ENCODE assay signal across 8 cellular contexts in the genomic region with DNA sequence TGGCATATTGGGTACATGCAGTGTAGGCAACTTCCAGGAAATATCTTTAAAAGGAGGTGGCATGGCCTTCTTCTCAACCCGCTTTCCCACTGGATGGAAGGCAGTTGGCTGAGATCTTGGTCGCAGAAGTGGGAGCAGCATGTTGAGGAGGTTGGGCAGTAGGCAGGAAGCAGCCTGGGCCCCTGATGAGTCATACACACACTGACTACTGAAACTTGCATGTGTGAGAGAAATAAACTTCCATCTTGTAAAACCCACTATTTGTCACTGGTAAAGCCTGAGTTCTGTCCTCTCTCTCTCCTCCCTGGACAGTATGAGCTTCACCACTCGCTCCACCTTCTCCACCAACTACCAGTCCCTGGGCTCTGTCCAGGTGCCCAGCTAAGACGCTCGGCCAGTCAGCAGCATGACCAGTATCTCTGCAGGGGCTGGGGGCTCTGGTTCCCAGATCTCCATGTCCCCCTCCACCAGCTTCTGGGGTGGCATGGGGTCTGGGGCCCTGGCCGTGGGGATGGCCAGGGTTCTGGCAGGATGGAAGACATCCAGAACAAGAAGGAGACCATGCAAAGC.
A peak's percentile ranks its signal among the peaks of the same experiment; 100 is the strongest.
DNase-seq lines count a peak whose midpoint lies in the region; ATAC-seq and TF ChIP-seq lines count a peak whose summit lies in the region.

No MANE protein-coding gene starts in this region.

- peaks cover 0 to 3% (median 0%) of the 10 kb centered on the region in 4 donors for H3K27me3 ChIP-seq in esophagus squamous epithelium

- H3K27ac ChIP-seq in esophagus squamous epithelium = no peak overlapping the region

- intact Hi-C loops in cardiac septum (cut with DNase I) (no loop called here), esophagus squamous epithelium (cut with DNase I) (no loop called here)

- WGBS in esophagus squamous epithelium, 2 donors = 82 to 92% methylated on average over 2 to 5 of the region's 6 CpGs

- H3K9me3 ChIP-seq in esophagus squamous epithelium = peaks cover 0 to 17% (median 7%) of the 10 kb centered on the region in 3 donors

- DNase-seq in HT1080 (ENCODE audit: low read depth) = peak; percentile 85
- peak; percentile 23 for DNase-seq in foreskin melanocyte
- DNase-seq in cardiac septum (ENCODE audit: low spot score) = no peak
- DNase-seq in mesothelial cell of epicardium (ENCODE audit: low spot score in 2 of 2, unreplicated experiment in 2 of 2) = no peak
- DNase-seq in esophagus squamous epithelium (lab: John Stamatoyannopoulos, UW) = no peak
- no peak for DNase-seq in 8988T

- TF ChIP-seq CTCF in mesothelial cell of epicardium (IDR thresholded peaks at IDR 0.05; ENCODE audit: unreplicated experiment) = no peak
- no peak for TF ChIP-seq CTCF in esophagus squamous epithelium (IDR thresholded peaks at IDR 0.05)

- TF ChIP-seq POLR2A in esophagus squamous epithelium (IDR thresholded peaks at IDR 0.05) = no peak

- no peak overlapping the region for H3K4me3 ChIP-seq in esophagus squamous epithelium

- no peaks in the 10 kb centered on the region for H3K27me3 Mint-ChIP-seq in mesothelial cell of epicardium (ENCODE audit: low read depth)

- H3K4me1 Mint-ChIP-seq in mesothelial cell of epicardium = peaks cover 43% of the 10 kb centered on the region

- ATAC-seq in GM18511 (IDR thresholded peaks at IDR 0.05; ENCODE audit: unreplicated experiment) (peak; percentile 97), GM21786 (IDR thresholded peaks at IDR 0.05; ENCODE audit: unreplicated experiment) (peak; percentile 99)

- H3K36me3 Mint-ChIP-seq in mesothelial cell of epicardium = peaks cover 21% of the 10 kb centered on the region

- no peak overlapping the region for H3K4me3 Mint-ChIP-seq in mesothelial cell of epicardium

- H3K27ac Mint-ChIP-seq in mesothelial cell of epicardium = no peak overlapping the region

- H3K9me3 Mint-ChIP-seq in mesothelial cell of epicardium = peaks cover 24% of the 10 kb centered on the region

- peaks cover 0 to 13% (median 0%) of the 10 kb centered on the region in 3 donors for H3K4me1 ChIP-seq in esophagus squamous epithelium

- no peaks in the 10 kb centered on the region for H3K36me3 ChIP-seq in esophagus squamous epithelium

Comparison
In these comparisons a context has a peak if more than half of its experiments do, and no peak if none do; other contexts are left out.
1. DNase-seq: peak in HT1080 (single experiment) and foreskin melanocyte (single experiment); none in cardiac septum (single experiment), mesothelial cell of epicardium (0 of 2), esophagus squamous epithelium (single experiment) and 8988T (single experiment).